Comparison of ENCODE assay signal across 25 cellular contexts in genomic region chr16:89010210-89010925, GRCh38. TPM values are rescaled to one million over a fixed set of nuclear protein-coding genes. Genes with fewer than 3 reads are reported as not detected.
DNase-seq lines count a peak whose midpoint lies in the region; ATAC-seq and TF ChIP-seq lines count a peak whose summit lies in the region.
"Had no signal": no experiment of that assay in that cellular context is flagged by ENCODE, and none has a peak within 500 bp of the region (broad histone marks: within the 10 kb centered on the region; RNA-seq: fewer than 3 reads in every experiment).

No MANE protein-coding gene starts in this region.

- H3K4me1 ChIP-seq in endodermal cell (ENCODE audit: control insufficient read depth, insufficient read depth, low read length) (no peaks in the 10 kb centered on the region), osteoblast (ENCODE audit: insufficient read depth, low read length) (no peaks in the 10 kb centered on the region), upper lobe of right lung (no peaks in the 10 kb centered on the region)
- H3K4me1 ChIP-seq: SJSA1 had no signal

- peaks cover 3% of the 10 kb centered on the region for H3K9me3 Mint-ChIP-seq in endodermal cell

- no peaks in the 10 kb centered on the region for H3K36me3 ChIP-seq in endodermal cell (ENCODE audit: control insufficient read depth, insufficient read depth, low read length)
- no peaks in the 10 kb centered on the region for H3K36me3 ChIP-seq in osteoblast (ENCODE audit: insufficient read depth, low read length)
- H3K36me3 ChIP-seq in upper lobe of right lung = no peaks in the 10 kb centered on the region
- H3K36me3 ChIP-seq: SJSA1 had no signal

- no peaks in the 10 kb centered on the region for H3K4me1 Mint-ChIP-seq in endodermal cell

- DNase-seq in left cardiac atrium = peak; percentile 5
- no peak for DNase-seq in Right ventricle myocardium inferior (ENCODE audit: missing footprints)
- DNase-seq in endodermal cell = peak; percentile 30
- peak; percentile 30 for DNase-seq in osteoblast (ENCODE audit: insufficient read length, low spot score, missing footprints)
- peak; percentile 53 for DNase-seq in upper lobe of right lung
- no peak for DNase-seq in NCI-H510A (lab: John Stamatoyannopoulos, UW)
- DNase-seq in hepatic stellate cell (ENCODE audit: low spot score) = no peak
- no peak for DNase-seq in GDM1 (lab: John Stamatoyannopoulos, UW)
- DNase-seq: 8988T; CD4-positive, CD25-positive, alpha-beta regulatory T cell; DMS153; DND-41; GM23248; H7; KBM-7; NCI-H1105; NCI-H1436 treated with DMSO at 0.1 percent for 48 hours; NCI-H187 treated with DMSO at 0.1 percent for 48 hours; NCI-H2107; NCI-H524 treated with DMSO at 0.1 percent for 48 hours; NCI-H774 had no signal

- ATAC-seq in left cardiac atrium (no peak), Right ventricle myocardium inferior (no peak), upper lobe of right lung (peak; percentile 14)

- intact Hi-C loops in left cardiac atrium (cut with DNase I) (no loop called here), Right ventricle myocardium inferior (cut with DNase I) (no loop called here), upper lobe of right lung (cut with DNase I) (no loop called here)

- H2AFZ ChIP-seq in osteoblast (ENCODE audit: low read length) = no peak overlapping the region
- H2AFZ ChIP-seq: GM23248 had no signal

- TF ChIP-seq CTCF in endodermal cell (conservative IDR thresholded peaks at IDR 0.05) (no peak), osteoblast (IDR thresholded peaks at IDR 0.05; ENCODE audit: extremely low read depth, low read depth, low read length) (no peak), upper lobe of right lung (IDR thresholded peaks at IDR 0.05) (no peak)

- no peak overlapping the region for H3K27ac Mint-ChIP-seq in endodermal cell
- H3K27ac Mint-ChIP-seq: CD4-positive, CD25-positive, alpha-beta regulatory T cell had no signal

- H3K36me3 Mint-ChIP-seq in endodermal cell (ENCODE audit: low read depth) = no peaks in the 10 kb centered on the region
- H3K36me3 Mint-ChIP-seq: CD4-positive, CD25-positive, alpha-beta regulatory T cell had no signal

- no peaks in the 10 kb centered on the region for H3K79me2 ChIP-seq in osteoblast (ENCODE audit: insufficient read depth, low read length)

- H3K27me3 Mint-ChIP-seq in endodermal cell (ENCODE audit: insufficient read depth) = peaks cover 13% of the 10 kb centered on the region

- no peak overlapping the region for H3K9ac ChIP-seq in endodermal cell (ENCODE audit: extremely low read depth, low read length, poor library complexity, severe bottlenecking)
- H3K9ac ChIP-seq: GM23248 had no signal

- H3K27me3 ChIP-seq in endodermal cell (ENCODE audit: control insufficient read depth, insufficient read depth, low read length, poor library complexity, severe bottlenecking) = no peaks in the 10 kb centered on the region
- H3K27me3 ChIP-seq in osteoblast (ENCODE audit: insufficient read depth, low read length) = no peaks in the 10 kb centered on the region
- peaks cover 9% of the 10 kb centered on the region for H3K27me3 ChIP-seq in upper lobe of right lung
- H3K27me3 ChIP-seq: SJSA1 had no signal

- no peaks in the 10 kb centered on the region for H4K20me1 ChIP-seq in osteoblast (ENCODE audit: insufficient read depth, low read length)

- no peak overlapping the region for H3K4me3 Mint-ChIP-seq in endodermal cell
- H3K4me3 Mint-ChIP-seq: CD4-positive, CD25-positive, alpha-beta regulatory T cell had no signal

- H3K4me2 ChIP-seq in osteoblast (ENCODE audit: insufficient read depth, low read length) = no peak overlapping the region

- H3K4me3 ChIP-seq in endodermal cell (ENCODE audit: low read length) (no peak overlapping the region), osteoblast (ENCODE audit: insufficient read depth, low read length) (no peak overlapping the region), upper lobe of right lung (no peak overlapping the region)
- H3K4me3 ChIP-seq: GM23248, SJSA1 had no signal

- H3K27ac ChIP-seq in endodermal cell (ENCODE audit: low read depth, low read length) = no peak overlapping the region
- H3K27ac ChIP-seq in osteoblast (ENCODE audit: low read depth, low read length) = no peak overlapping the region
- H3K27ac ChIP-seq in upper lobe of right lung = no peak overlapping the region
- H3K27ac ChIP-seq: GM23248, SJSA1 had no signal

- no peaks in the 10 kb centered on the region for H3K9me3 ChIP-seq in endodermal cell (ENCODE audit: control insufficient read depth, low read length)
- H3K9me3 ChIP-seq in osteoblast (ENCODE audit: low read depth, low read length) = no peaks in the 10 kb centered on the region
- no peaks in the 10 kb centered on the region for H3K9me3 ChIP-seq in upper lobe of right lung
- H3K9me3 ChIP-seq: SJSA1 had no signal

- 68 to 75% methylated on average over 9 to 14 of the region's 14 CpGs for WGBS in endodermal cell (ENCODE audit: insufficient coverage in 1 of 2, insufficient read length in 1 of 2), 2 experiments

RNA-seq across cellular contexts. Expression of gene CBFA2T3, which starts 33.4 kb away (rescaled TPM):
- 1 to 10 TPM; 6.5 to 6.6 TPM for total RNA-seq in left cardiac atrium
- total RNA-seq in Right ventricle myocardium inferior = 11.1 TPM
- 1 to 10 TPM; 1.0 to 3.1 TPM for total RNA-seq in endodermal cell
- polyA plus RNA-seq in endodermal cell (2013, experiment 1 of 2) = 5.5 TPM
- 4.3 TPM for polyA plus RNA-seq in endodermal cell (2013, experiment 2 of 2)
- total RNA-seq in osteoblast = not detected in 2 replicates
- 19.0 TPM for total RNA-seq in upper lobe of right lung
- total RNA-seq: GM23248, LHCN-M2, MCF 10A, SJSA1 had no signal
- polyA plus RNA-seq: BJ, GM23248 had no signal

Comparison
In these comparisons a context has a peak if more than half of its experiments do, and no peak if none do; other contexts are left out.
1. DNase-seq: peak in left cardiac atrium (single experiment), endodermal cell (single experiment), osteoblast (single experiment) and upper lobe of right lung (single experiment); none in Right ventricle myocardium inferior (single experiment), NCI-H510A (single experiment), hepatic stellate cell (single experiment) and GDM1 (single experiment).